Comparison of ENCODE assay signal across 4 cellular contexts in the genomic region with DNA sequence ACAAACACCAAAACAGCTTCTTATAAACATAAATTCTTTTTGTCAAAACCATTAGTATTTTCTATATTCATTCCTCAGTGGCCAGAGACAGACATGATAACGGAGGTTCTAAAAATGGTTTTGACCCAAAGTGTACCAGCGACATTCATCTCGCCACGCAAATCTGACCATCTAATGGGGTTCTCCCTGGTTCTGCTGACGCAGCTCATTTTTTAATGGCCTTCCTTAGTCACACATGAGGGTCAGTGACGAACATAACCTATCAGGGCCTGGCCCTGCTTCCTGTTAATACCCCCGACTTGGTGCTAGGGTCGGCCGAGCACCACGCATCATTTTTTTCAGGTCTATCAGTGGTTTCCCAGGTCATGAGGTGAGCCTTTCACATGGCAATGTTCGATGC.
TF ChIP-seq lines count a peak whose summit lies in the region.

No MANE protein-coding gene starts in this region.

TF ChIP-seq in HepG2, 621 proteins besides CTCF, POLR2A, EP300 and RAD21:
- TF ChIP-seq MAFK (conservative IDR thresholded peaks at IDR 0.05 in 1 of 2, IDR thresholded peaks at IDR 0.05 in 1 of 2; ENCODE audit: low read length in 2 of 2): peak; percentile 92 to 95
- peak; percentile 92 for TF ChIP-seq MAFF (IDR thresholded peaks at IDR 0.05; ENCODE audit: low read depth, low read length)
- TF ChIP-seq SRSF9 (IDR thresholded peaks at IDR 0.05; ENCODE audit: borderline replicate concordance, insufficient read depth, low read depth, low read length, poor library complexity, severe bottlenecking): no peak

TF ChIP-seq in A549, 52 proteins besides CTCF, POLR2A, EP300 and RAD21:
- TF ChIP-seq ESRRA (IDR thresholded peaks at IDR 0.05; ENCODE audit: borderline replicate concordance, low read length): no peak
- TF ChIP-seq CBX8 (IDR thresholded peaks at IDR 0.05): no peak
- TF ChIP-seq MAFK (IDR thresholded peaks at IDR 0.05; ENCODE audit: partially characterized antibody): peak; percentile 85
- TF ChIP-seq, protein P1, sequence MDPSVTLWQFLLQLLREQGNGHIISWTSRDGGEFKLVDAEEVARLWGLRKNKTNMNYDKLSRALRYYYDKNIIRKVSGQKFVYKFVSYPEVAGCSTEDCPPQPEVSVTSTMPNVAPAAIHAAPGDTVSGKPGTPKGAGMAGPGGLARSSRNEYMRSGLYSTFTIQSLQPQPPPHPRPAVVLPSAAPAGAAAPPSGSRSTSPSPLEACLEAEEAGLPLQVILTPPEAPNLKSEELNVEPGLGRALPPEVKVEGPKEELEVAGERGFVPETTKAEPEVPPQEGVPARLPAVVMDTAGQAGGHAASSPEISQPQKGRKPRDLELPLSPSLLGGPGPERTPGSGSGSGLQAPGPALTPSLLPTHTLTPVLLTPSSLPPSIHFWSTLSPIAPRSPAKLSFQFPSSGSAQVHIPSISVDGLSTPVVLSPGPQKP (IDR thresholded peaks at IDR 0.05; ENCODE audit: low read depth, low read length): no peak
- no peak for TF ChIP-seq NR3C1 (IDR thresholded peaks at IDR 0.05)
- TF ChIP-seq, protein P2, sequence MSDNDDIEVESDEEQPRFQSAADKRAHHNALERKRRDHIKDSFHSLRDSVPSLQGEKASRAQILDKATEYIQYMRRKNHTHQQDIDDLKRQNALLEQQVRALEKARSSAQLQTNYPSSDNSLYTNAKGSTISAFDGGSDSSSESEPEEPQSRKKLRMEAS (IDR thresholded peaks at IDR 0.05): no peak
- TF ChIP-seq ZNF302 (CRISPR knock-in tag; IDR thresholded peaks at IDR 0.05): no peak
- TF ChIP-seq EHF (CRISPR knock-in tag; IDR thresholded peaks at IDR 0.05): no peak
- TF ChIP-seq POLR2AphosphoS2 (conservative IDR thresholded peaks at IDR 0.05; ENCODE audit: low read length): no peak
TF ChIP-seq in A549: peak in this region for 1.

TF ChIP-seq in IMR-90, 13 proteins besides CTCF, POLR2A, EP300 and RAD21:
- TF ChIP-seq MAFK (IDR thresholded peaks at IDR 0.05; ENCODE audit: low read depth, low read length) (peak; percentile 87), RFX5 (IDR thresholded peaks at IDR 0.05; ENCODE audit: low read depth, low read length) (no peak)

TF ChIP-seq in K562, 482 proteins besides CTCF, POLR2A, EP300 and RAD21:
- TF ChIP-seq HDAC1 (IDR thresholded peaks at IDR 0.05) (no peak), C11orf30 (IDR thresholded peaks at IDR 0.05; ENCODE audit: low read depth) (peak; percentile 42; the same call in 1 of the 2 replicates), TBL1XR1 (IDR thresholded peaks at IDR 0.05; ENCODE audit: low read length in 2 of 2) (no peak), ZNF316 (IDR thresholded peaks at IDR 0.05) (peak; percentile 49), ZNF41 (CRISPR knock-in tag; conservative IDR thresholded peaks at IDR 0.05) (no peak), MAFF (IDR thresholded peaks at IDR 0.05; ENCODE audit: low read length) (peak; percentile 52), MAFK (IDR thresholded peaks at IDR 0.05; ENCODE audit: low read length) (peak; percentile 27; the same call in 1 of the 2 replicates), MAFG (tag; conservative IDR thresholded peaks at IDR 0.05) (peak; percentile 37; the same call in 1 of the 2 replicates), NFYB (IDR thresholded peaks at IDR 0.05; ENCODE audit: extremely low read depth, insufficient read length) (no peak)
- TF ChIP-seq, protein P3, sequence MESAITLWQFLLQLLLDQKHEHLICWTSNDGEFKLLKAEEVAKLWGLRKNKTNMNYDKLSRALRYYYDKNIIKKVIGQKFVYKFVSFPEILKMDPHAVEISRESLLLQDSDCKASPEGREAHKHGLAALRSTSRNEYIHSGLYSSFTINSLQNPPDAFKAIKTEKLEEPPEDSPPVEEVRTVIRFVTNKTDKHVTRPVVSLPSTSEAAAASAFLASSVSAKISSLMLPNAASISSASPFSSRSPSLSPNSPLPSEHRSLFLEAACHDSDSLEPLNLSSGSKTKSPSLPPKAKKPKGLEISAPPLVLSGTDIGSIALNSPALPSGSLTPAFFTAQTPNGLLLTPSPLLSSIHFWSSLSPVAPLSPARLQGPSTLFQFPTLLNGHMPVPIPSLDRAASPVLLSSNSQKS (CRISPR knock-in tag; IDR thresholded peaks at IDR 0.05): no peak
- TF ChIP-seq, protein P4, sequence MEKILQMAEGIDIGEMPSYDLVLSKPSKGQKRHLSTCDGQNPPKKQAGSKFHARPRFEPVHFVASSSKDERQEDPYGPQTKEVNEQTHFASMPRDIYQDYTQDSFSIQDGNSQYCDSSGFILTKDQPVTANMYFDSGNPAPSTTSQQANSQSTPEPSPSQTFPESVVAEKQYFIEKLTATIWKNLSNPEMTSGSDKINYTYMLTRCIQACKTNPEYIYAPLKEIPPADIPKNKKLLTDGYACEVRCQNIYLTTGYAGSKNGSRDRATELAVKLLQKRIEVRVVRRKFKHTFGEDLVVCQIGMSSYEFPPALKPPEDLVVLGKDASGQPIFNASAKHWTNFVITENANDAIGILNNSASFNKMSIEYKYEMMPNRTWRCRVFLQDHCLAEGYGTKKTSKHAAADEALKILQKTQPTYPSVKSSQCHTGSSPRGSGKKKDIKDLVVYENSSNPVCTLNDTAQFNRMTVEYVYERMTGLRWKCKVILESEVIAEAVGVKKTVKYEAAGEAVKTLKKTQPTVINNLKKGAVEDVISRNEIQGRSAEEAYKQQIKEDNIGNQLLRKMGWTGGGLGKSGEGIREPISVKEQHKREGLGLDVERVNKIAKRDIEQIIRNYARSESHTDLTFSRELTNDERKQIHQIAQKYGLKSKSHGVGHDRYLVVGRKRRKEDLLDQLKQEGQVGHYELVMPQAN (IDR thresholded peaks at IDR 0.05; ENCODE audit: borderline replicate concordance): no peak
- TF ChIP-seq, protein P5, sequence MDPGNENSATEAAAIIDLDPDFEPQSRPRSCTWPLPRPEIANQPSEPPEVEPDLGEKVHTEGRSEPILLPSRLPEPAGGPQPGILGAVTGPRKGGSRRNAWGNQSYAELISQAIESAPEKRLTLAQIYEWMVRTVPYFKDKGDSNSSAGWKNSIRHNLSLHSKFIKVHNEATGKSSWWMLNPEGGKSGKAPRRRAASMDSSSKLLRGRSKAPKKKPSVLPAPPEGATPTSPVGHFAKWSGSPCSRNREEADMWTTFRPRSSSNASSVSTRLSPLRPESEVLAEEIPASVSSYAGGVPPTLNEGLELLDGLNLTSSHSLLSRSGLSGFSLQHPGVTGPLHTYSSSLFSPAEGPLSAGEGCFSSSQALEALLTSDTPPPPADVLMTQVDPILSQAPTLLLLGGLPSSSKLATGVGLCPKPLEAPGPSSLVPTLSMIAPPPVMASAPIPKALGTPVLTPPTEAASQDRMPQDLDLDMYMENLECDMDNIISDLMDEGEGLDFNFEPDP (CRISPR knock-in tag; IDR thresholded peaks at IDR 0.05): no peak
